Comparison of ENCODE assay signal across 1 cellular context in the genomic region with DNA sequence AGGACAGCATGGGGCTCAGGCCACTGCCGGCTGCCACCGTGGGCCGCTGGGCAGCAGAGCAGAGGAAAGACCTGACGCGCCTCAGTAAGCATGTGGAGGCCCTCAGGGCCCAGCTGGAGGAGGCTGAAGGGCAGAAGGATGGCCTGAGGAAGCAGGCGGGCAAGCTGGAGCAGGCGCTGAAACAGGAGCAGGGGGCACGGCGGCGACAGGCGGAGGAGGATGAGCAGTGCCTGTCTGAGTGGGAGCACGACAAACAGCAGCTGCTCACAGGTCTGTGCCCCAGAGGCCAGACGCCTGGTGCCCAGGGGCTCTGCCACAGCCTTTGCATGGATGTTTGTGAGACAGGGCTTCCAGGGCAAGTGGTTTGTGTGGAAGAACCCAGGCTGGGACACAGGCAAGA.
TF ChIP-seq lines count a peak whose summit lies in the region.

No MANE protein-coding gene starts in this region.

TF ChIP-seq in K562, 482 proteins besides CTCF, POLR2A, EP300 and RAD21:
- TF ChIP-seq POLR2G (IDR thresholded peaks at IDR 0.05; ENCODE audit: low read depth, low read length) (peak; percentile 35), HNRNPL (IDR thresholded peaks at IDR 0.05; ENCODE audit: low read depth, low read length) (no peak)
